Comparison of ENCODE assay signal across 22 cellular contexts in genomic region chr9:23686896-23687295, GRCh38.
"Had no signal": no experiment of that assay in that cellular context is flagged by ENCODE, and none has a peak within 500 bp of the region (broad histone marks: within the 10 kb centered on the region; RNA-seq: fewer than 3 reads in every experiment).

No MANE protein-coding gene starts in this region.

- H3K27ac ChIP-seq: hepatocyte, left ventricle myocardium inferior, lower lobe of right lung, pancreas, upper lobe of right lung, vagina had no signal

- H3K4me3 ChIP-seq: hepatocyte, left ventricle myocardium inferior, lower lobe of right lung, pancreas, smooth muscle cell, upper lobe of right lung, vagina had no signal

- H3K36me3 ChIP-seq: left ventricle myocardium inferior, lower lobe of right lung, pancreas, upper lobe of right lung, vagina had no signal

- DNase-seq: effector memory CD8-positive, alpha-beta T cell; erythroblast; foreskin melanocyte; head of caudate nucleus; left ventricle myocardium inferior; lower lobe of right lung; midbrain; naive B cell; occipital lobe; pancreas; right cardiac atrium; stimulated activated CD4-positive, alpha-beta T cell treated with anti-CD3 and anti-CD28 coated beads, Interleukin-2, amount 100 ng/mL, for 48 hours; stimulated activated naive CD4-positive, alpha-beta T cell treated with Interleukin-2 at 50 U/mL for 16 hours; upper lobe of right lung had no signal

- H2AFZ ChIP-seq: hepatocyte had no signal

- H3K79me2 ChIP-seq: hepatocyte had no signal

- H3K9me3 Mint-ChIP-seq: dendritic cell treated with granulocyte-macrophage colony-stimulating factor and Interleukin-4, amounts not matched to agents 40 ng/mL and 50 ng/mL, for 4 days; nephron had no signal

- FAIRE-seq: colon, islet of Langerhans, pancreas had no signal

- H3K4me1 ChIP-seq: lower lobe of right lung, pancreas, upper lobe of right lung had no signal

- H3K9me3 ChIP-seq: left ventricle myocardium inferior, lower lobe of right lung, pancreas, upper lobe of right lung, vagina had no signal

- H3K4me2 ChIP-seq: hepatocyte, smooth muscle cell had no signal

- H3K4me3 Mint-ChIP-seq: dendritic cell treated with granulocyte-macrophage colony-stimulating factor and Interleukin-4, amounts not matched to agents 40 ng/mL and 50 ng/mL, for 4 days; effector memory CD8-positive, alpha-beta T cell; naive B cell; nephron had no signal

- H3K27ac Mint-ChIP-seq: dendritic cell treated with granulocyte-macrophage colony-stimulating factor and Interleukin-4, amounts not matched to agents 40 ng/mL and 50 ng/mL, for 4 days; effector memory CD8-positive, alpha-beta T cell; naive B cell; nephron; progenitor cell of endocrine pancreas had no signal

- H3K27me3 ChIP-seq: hepatocyte, pancreas, upper lobe of right lung, vagina had no signal

- H3K27me3 Mint-ChIP-seq: dendritic cell treated with granulocyte-macrophage colony-stimulating factor and Interleukin-4, amounts not matched to agents 40 ng/mL and 50 ng/mL, for 4 days; effector memory CD8-positive, alpha-beta T cell; naive B cell; progenitor cell of endocrine pancreas had no signal

- ATAC-seq: effector memory CD8-positive, alpha-beta T cell; lower lobe of right lung; pancreas; right cardiac atrium; upper lobe of right lung had no signal

- H3K36me3 Mint-ChIP-seq: naive B cell had no signal

- H3K4me1 Mint-ChIP-seq: naive B cell had no signal
